Comparison of ENCODE assay signal across 1 cellular context in the genomic region with DNA sequence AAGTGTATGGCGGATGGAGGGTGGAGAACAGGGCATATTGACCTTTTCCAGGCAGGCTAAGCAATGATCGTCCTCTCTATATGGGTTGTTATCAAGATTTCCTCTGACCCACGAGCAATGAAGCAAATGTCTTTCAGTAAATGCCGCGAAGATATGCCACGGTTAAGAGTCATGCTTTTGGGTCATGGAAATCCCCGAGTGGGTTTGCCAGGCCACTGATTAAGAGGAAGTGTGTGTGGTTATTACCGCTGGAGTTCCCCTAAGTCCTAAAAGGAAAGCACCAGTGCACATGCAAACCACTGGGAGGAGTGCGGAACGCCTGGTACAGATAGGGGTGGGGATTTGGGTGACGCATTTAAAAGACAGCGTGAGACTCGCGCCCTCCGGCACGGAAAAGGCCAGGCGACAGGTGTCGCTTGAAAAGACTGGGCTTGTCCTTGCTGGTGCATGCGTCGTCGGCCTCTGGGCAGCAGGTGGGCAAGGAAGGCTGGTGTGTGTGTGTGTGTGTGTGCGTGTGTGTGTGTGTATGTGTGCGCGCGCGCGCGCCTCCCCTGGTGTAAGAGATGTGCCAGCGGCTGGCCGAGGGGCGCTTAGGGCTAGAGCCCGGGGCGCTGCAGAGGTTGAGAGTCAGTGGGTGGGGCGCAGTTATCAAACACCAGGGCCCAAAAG.
TF ChIP-seq lines count a peak whose summit lies in the region.

A gene (plus strand): TSS at position 386 of the 669 bp plus-strand sequence. CDS start 7,026 bp downstream, outside the sequence.

TF ChIP-seq in A549, 52 proteins besides CTCF, POLR2A, EP300 and RAD21 (continued from another document):
- TF ChIP-seq FOXS1 (CRISPR knock-in tag; IDR thresholded peaks at IDR 0.05) (no peak), CEBPB (IDR thresholded peaks at IDR 0.05) (peak in 1 of 2 experiments; percentile 22; a peak in 1 of 4 replicates), GATA3 (IDR thresholded peaks at IDR 0.05; ENCODE audit: borderline replicate concordance) (peak; percentile 74), FOSB (CRISPR knock-in tag; IDR thresholded peaks at IDR 0.05) (no peak), FOSL2 (IDR thresholded peaks at IDR 0.05) (no peak), FOSL2 (CRISPR knock-in tag; IDR thresholded peaks at IDR 0.05) (peak; percentile 40; the same call in 1 of the 2 replicates), JUNB (IDR thresholded peaks at IDR 0.05) (no peak), JUN (IDR thresholded peaks at IDR 0.05) (peak; percentile 48 to 67; a peak in 4 of 5 replicates), CHD2 (IDR thresholded peaks at IDR 0.05; ENCODE audit: low read length, partially characterized antibody) (no peak), ZC3H11A (IDR thresholded peaks at IDR 0.05) (no peak), CBX8 (IDR thresholded peaks at IDR 0.05) (no peak), MYC (IDR thresholded peaks at IDR 0.05; ENCODE audit: borderline replicate concordance, low read length) (peak; percentile 73; the same call in 1 of the 2 replicates), POLR2AphosphoS2 (conservative IDR thresholded peaks at IDR 0.05; ENCODE audit: low read length) (no peak)
- TF ChIP-seq, protein P1, sequence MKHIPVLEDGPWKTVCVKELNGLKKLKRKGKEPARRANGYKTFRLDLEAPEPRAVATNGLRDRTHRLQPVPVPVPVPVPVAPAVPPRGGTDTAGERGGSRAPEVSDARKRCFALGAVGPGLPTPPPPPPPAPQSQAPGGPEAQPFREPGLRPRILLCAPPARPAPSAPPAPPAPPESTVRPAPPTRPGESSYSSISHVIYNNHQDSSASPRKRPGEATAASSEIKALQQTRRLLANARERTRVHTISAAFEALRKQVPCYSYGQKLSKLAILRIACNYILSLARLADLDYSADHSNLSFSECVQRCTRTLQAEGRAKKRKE (CRISPR knock-in tag; IDR thresholded peaks at IDR 0.05; ENCODE audit: low read depth) = peak; percentile 76
- TF ChIP-seq, protein P2, sequence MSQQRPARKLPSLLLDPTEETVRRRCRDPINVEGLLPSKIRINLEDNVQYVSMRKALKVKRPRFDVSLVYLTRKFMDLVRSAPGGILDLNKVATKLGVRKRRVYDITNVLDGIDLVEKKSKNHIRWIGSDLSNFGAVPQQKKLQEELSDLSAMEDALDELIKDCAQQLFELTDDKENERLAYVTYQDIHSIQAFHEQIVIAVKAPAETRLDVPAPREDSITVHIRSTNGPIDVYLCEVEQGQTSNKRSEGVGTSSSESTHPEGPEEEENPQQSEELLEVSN (IDR thresholded peaks at IDR 0.05; ENCODE audit: borderline replicate concordance, low read depth) = peak; percentile 19; the same call in 1 of the 2 replicates
